In the genomic region with DNA sequence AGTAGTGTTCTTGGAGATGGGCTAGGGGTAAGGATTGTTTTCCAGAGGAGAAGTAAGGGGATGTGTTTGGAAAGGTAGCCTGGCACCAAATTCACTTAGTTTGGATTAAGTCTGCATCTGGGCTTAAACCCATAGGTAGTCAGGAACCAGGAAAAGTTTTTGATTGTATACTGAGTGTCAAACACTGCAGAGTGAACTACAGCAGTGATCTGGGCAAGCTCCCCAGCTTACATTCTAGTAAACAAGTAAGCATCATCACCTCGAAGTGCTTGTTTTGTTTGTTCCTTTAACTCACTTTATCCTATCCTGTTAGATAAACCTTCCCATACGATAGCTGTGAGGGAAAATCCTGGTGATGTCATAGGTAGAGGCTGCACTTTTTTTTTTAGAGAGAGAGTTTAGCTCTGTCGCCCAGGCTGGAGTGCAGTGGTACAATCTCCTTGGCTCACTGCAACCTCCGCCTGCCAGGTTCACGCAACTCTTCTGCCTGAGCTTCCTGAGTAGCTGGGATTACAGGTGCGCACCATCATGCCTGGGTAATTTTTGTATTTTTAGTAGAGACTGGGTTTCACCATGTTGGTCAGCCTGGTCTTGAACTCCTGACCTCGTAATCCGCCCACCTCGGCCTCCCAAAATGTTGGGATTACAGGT, we compare ENCODE assay signal across 1 cellular context.
TF ChIP-seq lines count a peak whose summit lies in the region.

No MANE protein-coding gene starts in this region.

TF ChIP-seq in GM12878, 131 proteins besides CTCF, POLR2A, EP300 and RAD21:
- no peak for TF ChIP-seq SREBF1 (IDR thresholded peaks at IDR 0.05; ENCODE audit: low read length)
- TF ChIP-seq SRF (IDR thresholded peaks at IDR 0.05; ENCODE audit: low read depth in 2 of 2, low read length in 2 of 2), result no peak
- TF ChIP-seq EZH2 (IDR thresholded peaks at IDR 0.05; ENCODE audit: borderline replicate concordance, control insufficient read depth, low read depth, low read length), result no peak
- TF ChIP-seq CREM (IDR thresholded peaks at IDR 0.05; ENCODE audit: low read depth), result no peak
- no peak for TF ChIP-seq ZNF384 (IDR thresholded peaks at IDR 0.05; ENCODE audit: borderline replicate concordance, low read depth, low read length)
- TF ChIP-seq SIX5 (IDR thresholded peaks at IDR 0.05; ENCODE audit: low read depth, low read length, severe bottlenecking), result no peak
- no peak for TF ChIP-seq GABPA (IDR thresholded peaks at IDR 0.05; ENCODE audit: low read depth)
- TF ChIP-seq, protein P1, sequence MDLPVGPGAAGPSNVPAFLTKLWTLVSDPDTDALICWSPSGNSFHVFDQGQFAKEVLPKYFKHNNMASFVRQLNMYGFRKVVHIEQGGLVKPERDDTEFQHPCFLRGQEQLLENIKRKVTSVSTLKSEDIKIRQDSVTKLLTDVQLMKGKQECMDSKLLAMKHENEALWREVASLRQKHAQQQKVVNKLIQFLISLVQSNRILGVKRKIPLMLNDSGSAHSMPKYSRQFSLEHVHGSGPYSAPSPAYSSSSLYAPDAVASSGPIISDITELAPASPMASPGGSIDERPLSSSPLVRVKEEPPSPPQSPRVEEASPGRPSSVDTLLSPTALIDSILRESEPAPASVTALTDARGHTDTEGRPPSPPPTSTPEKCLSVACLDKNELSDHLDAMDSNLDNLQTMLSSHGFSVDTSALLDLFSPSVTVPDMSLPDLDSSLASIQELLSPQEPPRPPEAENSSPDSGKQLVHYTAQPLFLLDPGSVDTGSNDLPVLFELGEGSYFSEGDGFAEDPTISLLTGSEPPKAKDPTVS (IDR thresholded peaks at IDR 0.05; ENCODE audit: low read depth, low read length), result no peak
- TF ChIP-seq SIN3A (IDR thresholded peaks at IDR 0.05; ENCODE audit: low read depth, low read length), result no peak
- no peak for TF ChIP-seq BMI1 (IDR thresholded peaks at IDR 0.05; ENCODE audit: borderline replicate concordance)
- TF ChIP-seq, protein P2, sequence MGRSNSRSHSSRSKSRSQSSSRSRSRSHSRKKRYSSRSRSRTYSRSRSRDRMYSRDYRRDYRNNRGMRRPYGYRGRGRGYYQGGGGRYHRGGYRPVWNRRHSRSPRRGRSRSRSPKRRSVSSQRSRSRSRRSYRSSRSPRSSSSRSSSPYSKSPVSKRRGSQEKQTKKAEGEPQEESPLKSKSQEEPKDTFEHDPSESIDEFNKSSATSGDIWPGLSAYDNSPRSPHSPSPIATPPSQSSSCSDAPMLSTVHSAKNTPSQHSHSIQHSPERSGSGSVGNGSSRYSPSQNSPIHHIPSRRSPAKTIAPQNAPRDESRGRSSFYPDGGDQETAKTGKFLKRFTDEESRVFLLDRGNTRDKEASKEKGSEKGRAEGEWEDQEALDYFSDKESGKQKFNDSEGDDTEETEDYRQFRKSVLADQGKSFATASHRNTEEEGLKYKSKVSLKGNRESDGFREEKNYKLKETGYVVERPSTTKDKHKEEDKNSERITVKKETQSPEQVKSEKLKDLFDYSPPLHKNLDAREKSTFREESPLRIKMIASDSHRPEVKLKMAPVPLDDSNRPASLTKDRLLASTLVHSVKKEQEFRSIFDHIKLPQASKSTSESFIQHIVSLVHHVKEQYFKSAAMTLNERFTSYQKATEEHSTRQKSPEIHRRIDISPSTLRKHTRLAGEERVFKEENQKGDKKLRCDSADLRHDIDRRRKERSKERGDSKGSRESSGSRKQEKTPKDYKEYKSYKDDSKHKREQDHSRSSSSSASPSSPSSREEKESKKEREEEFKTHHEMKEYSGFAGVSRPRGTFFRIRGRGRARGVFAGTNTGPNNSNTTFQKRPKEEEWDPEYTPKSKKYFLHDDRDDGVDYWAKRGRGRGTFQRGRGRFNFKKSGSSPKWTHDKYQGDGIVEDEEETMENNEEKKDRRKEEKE (IDR thresholded peaks at IDR 0.05), result no peak
- TF ChIP-seq NFYA (IDR thresholded peaks at IDR 0.05; ENCODE audit: borderline replicate concordance, low read depth, low read length), result no peak
- TF ChIP-seq PML (IDR thresholded peaks at IDR 0.05; ENCODE audit: low read length), result no peak
- TF ChIP-seq KDM1A (IDR thresholded peaks at IDR 0.05; ENCODE audit: borderline replicate concordance), result no peak
- TF ChIP-seq GATAD2B (conservative IDR thresholded peaks at IDR 0.05; ENCODE audit: low read depth), result no peak
- no peak for TF ChIP-seq E2F8 (IDR thresholded peaks at IDR 0.05; ENCODE audit: low read depth, partially characterized antibody)
- TF ChIP-seq MYB (IDR thresholded peaks at IDR 0.05; ENCODE audit: borderline replicate concordance, low read depth, low read length), result no peak
